34 cellular contexts compared by ENCODE assay signal in the genomic region with DNA sequence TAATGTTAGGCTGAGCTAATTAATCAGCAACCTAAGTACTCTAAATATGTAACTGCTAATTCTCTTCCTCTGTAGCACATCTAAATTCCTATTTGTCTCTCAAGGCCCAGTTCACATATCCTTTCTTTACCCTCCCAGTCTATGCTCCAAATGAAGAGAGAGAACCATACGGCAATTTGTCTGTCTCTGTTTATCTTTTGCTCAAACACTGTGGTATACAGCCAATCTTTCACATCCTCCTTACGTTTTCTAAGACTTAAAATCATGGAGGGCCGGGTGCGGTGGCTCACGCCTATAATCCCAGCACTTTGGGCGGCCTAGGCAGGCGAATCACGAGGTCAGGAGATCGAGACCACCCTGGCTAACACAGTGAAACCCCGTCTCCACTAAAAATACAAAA.
"Had no signal": no experiment of that assay in that cellular context is flagged by ENCODE, and none has a peak within 500 bp of the region (broad histone marks: within the 10 kb centered on the region; RNA-seq: fewer than 3 reads in every experiment).

No MANE protein-coding gene starts in this region.

- H3K4me2 ChIP-seq: KMS-11 had no signal

- H3K27me3 ChIP-seq: MG63 had no signal

- H3K9me3 ChIP-seq: MG63 had no signal

- H3K4me3 ChIP-seq: MG63 had no signal

- DNase-seq: Karpas-422, Kasumi-1, KG1, MG63, MM.1S, MV-4-11, NCI-H1048, NCI-H1092, NCI-H1092 treated with DMSO at 0.1 percent for 48 hours, NCI-H1105, NCI-H1105 treated with DMSO at 0.1 percent for 48 hours, NCI-H1417, NCI-H1417 treated with DMSO at 0.1 percent for 48 hours, NCI-H1436, NCI-H1436 treated with DMSO at 0.1 percent for 48 hours, NCI-H146, NCI-H1694, NCI-H1694 treated with DMSO at 0.1 percent for 48 hours, NCI-H187, NCI-H187 treated with DMSO at 0.1 percent for 48 hours, NCI-H1930, NCI-H2029, NCI-H2029 treated with DMSO at 0.1 percent for 48 hours, NCI-H2081, NCI-H2081 treated with DMSO at 0.1 percent for 48 hours, NCI-H2107, NCI-H2171, NCI-H2171 treated with DMSO at 0.1 percent for 48 hours, NCI-H2227 treated with DMSO at 0.1 percent for 48 hours, NCI-H226, NCI-H345, NCI-H446, NCI-H446 treated with DMSO at 0.1 percent for 48 hours had no signal

- H3K36me3 ChIP-seq: MG63 had no signal

- H3K9ac ChIP-seq: KMS-11 had no signal

- H3K27ac ChIP-seq: KMS-11 had no signal
